In the genomic region with DNA sequence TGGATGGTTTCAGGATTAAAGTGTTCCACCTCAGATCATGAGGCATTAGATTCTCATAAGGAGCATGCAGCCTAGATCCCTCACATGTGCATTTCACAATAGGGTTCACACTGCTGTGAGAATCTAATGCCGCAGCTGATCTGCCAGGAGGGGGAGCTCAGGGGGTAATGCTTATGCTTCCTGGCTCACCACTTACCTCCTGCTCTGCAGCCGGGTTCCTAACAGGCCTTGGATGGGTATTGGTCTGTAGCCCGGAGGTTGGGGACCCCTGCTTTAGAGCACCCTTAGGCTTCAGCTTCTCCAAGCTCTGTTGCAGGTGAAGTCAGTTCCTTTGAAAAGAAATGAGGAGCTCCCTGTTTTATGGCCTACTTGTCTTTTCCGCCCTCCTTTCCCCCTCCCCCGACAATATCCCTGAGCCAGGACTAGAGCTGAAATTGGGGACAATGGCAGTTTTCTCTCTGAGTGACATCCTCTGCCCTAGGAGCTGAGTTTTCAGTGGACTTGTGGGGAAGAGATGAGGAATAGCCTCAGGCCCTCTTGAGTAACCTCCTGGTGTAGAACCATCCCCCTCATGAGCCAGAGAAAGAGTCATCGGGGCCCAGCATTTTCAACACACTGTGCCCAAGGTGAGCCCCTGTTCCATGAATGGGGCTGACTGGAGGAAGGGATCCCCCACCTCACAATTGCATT, we compare ENCODE assay signal across 1 cellular context.
TF ChIP-seq lines count a peak whose summit lies in the region.

No MANE protein-coding gene starts in this region.

TF ChIP-seq in GM12878, 131 proteins besides CTCF, POLR2A, EP300 and RAD21:
- no peak for TF ChIP-seq WRNIP1 (IDR thresholded peaks at IDR 0.05; ENCODE audit: borderline replicate concordance, low read depth, low read length)
- TF ChIP-seq SMAD1 (IDR thresholded peaks at IDR 0.05; ENCODE audit: low read depth, partially characterized antibody), result no peak
